ENCODE assay signal across 20 cellular contexts in the genomic region with DNA sequence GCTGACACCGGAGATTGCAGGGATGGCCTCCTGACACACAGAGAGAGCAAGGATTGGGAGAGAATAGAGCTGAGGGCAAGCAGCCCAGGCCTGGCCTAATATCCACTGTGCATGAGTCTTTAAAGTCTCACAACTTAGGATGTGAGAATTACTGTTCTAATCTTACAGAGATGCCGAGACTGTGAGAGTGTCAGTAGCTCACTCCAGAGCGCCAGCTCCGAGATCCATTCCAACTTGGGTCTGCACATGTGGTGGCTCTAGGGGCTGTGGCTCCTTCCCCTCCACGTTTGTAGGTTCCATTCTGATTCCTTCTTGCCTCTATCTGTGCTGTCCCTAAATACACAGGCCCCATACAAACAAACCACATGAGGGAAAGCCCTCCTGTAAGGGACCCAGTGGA.
DNase-seq lines count a peak whose midpoint lies in the region; ATAC-seq and TF ChIP-seq lines count a peak whose summit lies in the region.
"Had no signal": no experiment of that assay in that cellular context is flagged by ENCODE, and none has a peak within 500 bp of the region (broad histone marks: within the 10 kb centered on the region; RNA-seq: fewer than 3 reads in every experiment).

No MANE protein-coding gene starts in this region.

- H3K4me3 ChIP-seq in esophagus muscularis mucosa: no peak overlapping the region
- H3K4me3 ChIP-seq in endodermal cell (ENCODE audit: low read length): no peak overlapping the region
- H3K4me3 ChIP-seq: A549; BLaER1 treated with 17β-estradiol and CSF1 and Interleukin-3, amounts not matched to agents 10 nM and 100 nM; MG63 had no signal

- POLR2A ChIA-PET in RWPE1 (lab: Yijun Ruan, JAX; ENCODE audit: low non-redundant PET): no interaction called here

- H3K9ac ChIP-seq in endodermal cell (ENCODE audit: extremely low read depth, low read length, poor library complexity, severe bottlenecking): no peak overlapping the region
- H3K9ac ChIP-seq: BLaER1 treated with 17β-estradiol and CSF1 and Interleukin-3, amounts not matched to agents 10 nM and 100 nM had no signal

- H3K9me3 ChIP-seq in esophagus muscularis mucosa (no peaks in the 10 kb centered on the region), endodermal cell (ENCODE audit: control insufficient read depth, low read length) (peaks cover 9% of the 10 kb centered on the region)
- H3K9me3 ChIP-seq: A549; BLaER1 treated with 17β-estradiol and CSF1 and Interleukin-3, amounts not matched to agents 10 nM and 100 nM had no signal

- H3K36me3 Mint-ChIP-seq in activated T-cell treated with anti-CD3 and anti-CD28 coated beads, Interleukin-2, amount 50 U/mL, for 24 hours (ENCODE audit: low read depth): no peaks in the 10 kb centered on the region
- peaks cover 7% of the 10 kb centered on the region for H3K36me3 Mint-ChIP-seq in stimulated activated effector memory CD8-positive, alpha-beta T cell treated with anti-CD3 and anti-CD28 coated beads, Interleukin-12 subunit alpha, Interleukin-12 subunit beta, amount 100 ng/mL, for 72 hours
- no peaks in the 10 kb centered on the region for H3K36me3 Mint-ChIP-seq in endodermal cell (ENCODE audit: low read depth)

- H3K36me3 ChIP-seq in esophagus muscularis mucosa: no peaks in the 10 kb centered on the region
- no peaks in the 10 kb centered on the region for H3K36me3 ChIP-seq in endodermal cell (ENCODE audit: control insufficient read depth, insufficient read depth, low read length)
- H3K36me3 ChIP-seq: BLaER1 treated with 17β-estradiol and CSF1 and Interleukin-3, amounts not matched to agents 10 nM and 100 nM; MG63 had no signal

- H3K4me1 Mint-ChIP-seq in activated T-cell treated with anti-CD3 and anti-CD28 coated beads, Interleukin-2, amount 50 U/mL, for 24 hours (ENCODE audit: low read depth): peaks cover 91% of the 10 kb centered on the region
- H3K4me1 Mint-ChIP-seq in stimulated activated effector memory CD8-positive, alpha-beta T cell treated with anti-CD3 and anti-CD28 coated beads, Interleukin-12 subunit alpha, Interleukin-12 subunit beta, amount 100 ng/mL, for 72 hours: peaks cover 45% of the 10 kb centered on the region
- H3K4me1 Mint-ChIP-seq in endodermal cell: peaks cover 16% of the 10 kb centered on the region

- DNase-seq in activated T-cell treated with anti-CD3 and anti-CD28 coated beads, Interleukin-2, amount 50 U/mL, for 24 hours: no peak
- no peak for DNase-seq in activated T-cell treated with anti-CD3 and anti-CD28 coated beads, Interleukin-2, amount 50 U/mL, for 1 hour
- DNase-seq in RWPE1 (ENCODE audit: low spot score) (no peak), esophagus muscularis mucosa (ENCODE audit: extremely low spot score) (peak; percentile 90), endodermal cell (no peak), OCI-M1 (lab: John Stamatoyannopoulos, UW) (no peak)
- no peak for DNase-seq in stimulated activated effector memory CD8-positive, alpha-beta T cell treated with anti-CD3 and anti-CD28 coated beads, Interleukin-12 subunit alpha, Interleukin-12 subunit beta, amount 100 ng/mL, for 72 hours (ENCODE audit: low spot score in 2 of 2)
- DNase-seq: COR-L47, DMS153, IMR-90, Karpas-422, MG63, NCI-H1092, NCI-H146, NCI-H2081, NCI-H774, PC-3 had no signal

- peaks cover 9 to 46% (median 32%) of the 10 kb centered on the region in 4 donors for H3K4me1 ChIP-seq in esophagus muscularis mucosa
- H3K4me1 ChIP-seq in endodermal cell (ENCODE audit: control insufficient read depth, insufficient read depth, low read length): peaks cover 10% of the 10 kb centered on the region
- H3K4me1 ChIP-seq: BLaER1 treated with 17β-estradiol and CSF1 and Interleukin-3, amounts not matched to agents 10 nM and 100 nM had no signal

- peaks cover 2% of the 10 kb centered on the region for H3K9me3 Mint-ChIP-seq in activated T-cell treated with anti-CD3 and anti-CD28 coated beads, Interleukin-2, amount 50 U/mL, for 24 hours
- H3K9me3 Mint-ChIP-seq in stimulated activated effector memory CD8-positive, alpha-beta T cell treated with anti-CD3 and anti-CD28 coated beads, Interleukin-12 subunit alpha, Interleukin-12 subunit beta, amount 100 ng/mL, for 72 hours: no peaks in the 10 kb centered on the region
- H3K9me3 Mint-ChIP-seq in endodermal cell: no peaks in the 10 kb centered on the region

- CTCF ChIA-PET in RWPE1 (lab: Yijun Ruan, JAX): no interaction called here

- no peaks in the 10 kb centered on the region for H3K27me3 Mint-ChIP-seq in activated T-cell treated with anti-CD3 and anti-CD28 coated beads, Interleukin-2, amount 50 U/mL, for 24 hours
- no peaks in the 10 kb centered on the region for H3K27me3 Mint-ChIP-seq in endodermal cell (ENCODE audit: insufficient read depth)

- no peak for TF ChIP-seq EP300 in esophagus muscularis mucosa (IDR thresholded peaks at IDR 0.05)

- peak overlapping the region; percentile 20 for H3K27ac Mint-ChIP-seq in activated T-cell treated with anti-CD3 and anti-CD28 coated beads, Interleukin-2, amount 50 U/mL, for 24 hours
- H3K27ac Mint-ChIP-seq in stimulated activated effector memory CD8-positive, alpha-beta T cell treated with anti-CD3 and anti-CD28 coated beads, Interleukin-12 subunit alpha, Interleukin-12 subunit beta, amount 100 ng/mL, for 72 hours: peak overlapping the region; percentile 38
- no peak overlapping the region for H3K27ac Mint-ChIP-seq in endodermal cell

- TF ChIP-seq CTCF in RWPE1 (conservative IDR thresholded peaks at IDR 0.05; ENCODE audit: low read depth) (no peak), esophagus muscularis mucosa (IDR thresholded peaks at IDR 0.05) (no peak), endodermal cell (conservative IDR thresholded peaks at IDR 0.05) (no peak)

- no peaks in the 10 kb centered on the region for H3K27me3 ChIP-seq in esophagus muscularis mucosa
- no peaks in the 10 kb centered on the region for H3K27me3 ChIP-seq in endodermal cell (ENCODE audit: control insufficient read depth, insufficient read depth, low read length, poor library complexity, severe bottlenecking)
- H3K27me3 ChIP-seq: BLaER1 treated with 17β-estradiol and CSF1 and Interleukin-3, amounts not matched to agents 10 nM and 100 nM; MG63 had no signal

- 81% methylated on average over 5 of the region's 5 CpGs for WGBS in esophagus muscularis mucosa
- 87 to 95% methylated on average over 3 to 5 of the region's 5 CpGs for WGBS in endodermal cell (ENCODE audit: insufficient coverage in 1 of 2, insufficient read length in 1 of 2), 2 experiments

- no peak overlapping the region for H3K4me3 Mint-ChIP-seq in activated T-cell treated with anti-CD3 and anti-CD28 coated beads, Interleukin-2, amount 50 U/mL, for 24 hours
- H3K4me3 Mint-ChIP-seq in stimulated activated effector memory CD8-positive, alpha-beta T cell treated with anti-CD3 and anti-CD28 coated beads, Interleukin-12 subunit alpha, Interleukin-12 subunit beta, amount 100 ng/mL, for 72 hours: no peak overlapping the region
- no peak overlapping the region for H3K4me3 Mint-ChIP-seq in endodermal cell

- no peak for TF ChIP-seq POLR2A in esophagus muscularis mucosa (IDR thresholded peaks at IDR 0.05; ENCODE audit: low read depth)

- peak overlapping the region; percentile 9; the same call in 1 of the 2 replicates for H3K27ac ChIP-seq in RWPE1
- H3K27ac ChIP-seq in esophagus muscularis mucosa (replicated peaks in 1 of 4): no peak overlapping the region
- no peak overlapping the region for H3K27ac ChIP-seq in endodermal cell (ENCODE audit: low read depth, low read length)
- H3K27ac ChIP-seq: A549; BLaER1 treated with 17β-estradiol and CSF1 and Interleukin-3, amounts not matched to agents 10 nM and 100 nM had no signal

- intact Hi-C loops in esophagus muscularis mucosa (cut with DNase I): loop anchor here (10.0 kb wide), 1 partner anchor 163 kb away; no protein-coding TSS in a partner anchor

- no peak for ATAC-seq in stimulated activated effector memory CD8-positive, alpha-beta T cell treated with anti-CD3 and anti-CD28 coated beads, Interleukin-12 subunit alpha, Interleukin-12 subunit beta, amount 100 ng/mL, for 72 hours
- ATAC-seq in GM18870 (IDR thresholded peaks at IDR 0.05; ENCODE audit: unreplicated experiment): no peak
- ATAC-seq: A549, PC-3 had no signal
